In the genomic region with DNA sequence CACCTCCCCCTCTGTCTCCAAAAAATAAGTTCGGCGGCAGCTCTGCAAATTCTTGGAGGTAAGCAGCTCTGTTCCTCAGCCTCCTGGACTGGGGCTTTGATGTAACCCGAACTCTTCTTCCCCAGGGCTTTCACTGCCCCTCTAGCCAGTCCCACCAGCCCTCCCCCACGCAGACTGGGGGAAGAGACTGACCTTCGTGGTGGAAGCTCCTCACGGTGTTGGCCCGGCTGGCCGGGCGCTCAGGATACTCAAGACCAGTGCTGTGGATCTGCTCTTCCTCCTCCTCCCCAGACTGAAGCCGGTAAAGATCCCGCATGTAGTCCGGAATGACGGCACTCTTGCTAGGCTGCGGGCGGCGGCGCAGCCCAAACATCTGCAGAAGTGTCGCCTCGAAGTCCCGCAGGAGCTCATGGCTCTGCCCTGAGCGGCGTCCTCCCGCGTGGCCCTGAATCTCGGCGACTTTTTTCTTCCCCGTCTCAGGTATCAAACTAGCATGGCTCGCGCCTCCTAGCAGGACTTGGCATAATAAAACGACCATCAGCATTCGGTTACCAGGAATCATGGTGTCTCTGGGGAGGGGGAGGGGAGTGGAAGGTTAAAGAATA, we compare ENCODE assay signal across 11 cellular contexts. TPM values are rescaled to one million over a fixed set of nuclear protein-coding genes. Genes with fewer than 3 reads are reported as not detected.
DNase-seq lines count a peak whose midpoint lies in the region; ATAC-seq and TF ChIP-seq lines count a peak whose summit lies in the region.
"Had no signal": no experiment of that assay in that cellular context is flagged by ENCODE, and none has a peak within 500 bp of the region (broad histone marks: within the 10 kb centered on the region; RNA-seq: fewer than 3 reads in every experiment).

No MANE protein-coding gene starts in this region.

- no peaks in the 10 kb centered on the region for H3K79me2 ChIP-seq in smooth muscle cell (ENCODE audit: low read depth)

- peaks cover 2% of the 10 kb centered on the region for H3K36me3 Mint-ChIP-seq in chondrocyte (ENCODE audit: low read depth)

- no peaks in the 10 kb centered on the region for H3F3A ChIP-seq in smooth muscle cell (ENCODE audit: low read depth)

- H3K4me3 ChIP-seq in HUES48 (ENCODE audit: low read depth, low read length) (peak overlapping the region; percentile 88), left lung (peak overlapping the region; percentile 29 to 52), smooth muscle cell (peak overlapping the region; percentile 76)

- H3K27me3 Mint-ChIP-seq in chondrocyte (ENCODE audit: low read depth), result peaks cover 10% of the 10 kb centered on the region

- H3K4me3 Mint-ChIP-seq in chondrocyte (ENCODE audit: unreplicated experiment), result peak overlapping the region; percentile 84

- peaks cover 42% of the 10 kb centered on the region for H3K4me1 ChIP-seq in HUES48 (ENCODE audit: control insufficient read depth, insufficient read depth, low read length)
- peaks cover 4 to 30% of the 10 kb centered on the region in 2 donors for H3K4me1 ChIP-seq in left lung
- peaks cover 22% of the 10 kb centered on the region for H3K4me1 ChIP-seq in smooth muscle cell (ENCODE audit: low read depth)

- no peaks in the 10 kb centered on the region for H3K9me3 Mint-ChIP-seq in chondrocyte (ENCODE audit: low read depth)
- H3K9me3 Mint-ChIP-seq: T-helper 1 cell treated with Interleukin-12 subunit alpha and Interleukin-12 subunit beta and Interleukin-4 antibody, amounts not matched to agents 30 μg/mL and 1 μg/mL, for 36 hours had no signal

- DNase-seq in chondrocyte (ENCODE audit: low spot score) (no peak), left lung (peak in 1 of 2 donors; percentile 70), smooth muscle cell (lab: John Stamatoyannopoulos, UW; ENCODE audit: unreplicated experiment) (no peak), cerebellum (ENCODE audit: low spot score) (no peak), 8988T (no peak), NCI-H2081 (lab: John Stamatoyannopoulos, UW) (no peak), NCI-H524 treated with DMSO at 0.1 percent for 48 hours (lab: John Stamatoyannopoulos, UW) (no peak)
- DNase-seq: HCEC 1CT, NCI-H2227 treated with DMSO at 0.1 percent for 48 hours had no signal

- TF ChIP-seq CTCF in chondrocyte (IDR thresholded peaks at IDR 0.05) (no peak), left lung (IDR thresholded peaks at IDR 0.05) (no peak), smooth muscle cell (IDR thresholded peaks at IDR 0.05; ENCODE audit: borderline replicate concordance, insufficient read depth, poor library complexity, severe bottlenecking) (no peak)

- peaks cover 79% of the 10 kb centered on the region for H3K27me3 ChIP-seq in HUES48 (ENCODE audit: control insufficient read depth, insufficient read depth, low read length)
- H3K27me3 ChIP-seq in left lung, result peaks cover 7 to 78% of the 10 kb centered on the region in 2 donors
- no peaks in the 10 kb centered on the region for H3K27me3 ChIP-seq in smooth muscle cell (ENCODE audit: low read depth)

- H4K20me1 ChIP-seq in smooth muscle cell (ENCODE audit: low read depth), result peaks cover 18% of the 10 kb centered on the region

- H3K36me3 ChIP-seq in HUES48 (ENCODE audit: control insufficient read depth, insufficient read depth, low read length) (peaks cover 25% of the 10 kb centered on the region), left lung (no peaks in the 10 kb centered on the region), smooth muscle cell (ENCODE audit: low read depth) (no peaks in the 10 kb centered on the region)

- peak overlapping the region; percentile 89 for H3K4me2 ChIP-seq in smooth muscle cell

- H2AFZ ChIP-seq in smooth muscle cell (ENCODE audit: low read depth), result peak overlapping the region; percentile 42

- H3K27ac Mint-ChIP-seq in chondrocyte (ENCODE audit: unreplicated experiment), result no peak overlapping the region
- H3K27ac Mint-ChIP-seq: T-helper 1 cell treated with Interleukin-12 subunit alpha and Interleukin-12 subunit beta and Interleukin-4 antibody, amounts not matched to agents 30 μg/mL and 1 μg/mL, for 36 hours had no signal

- H3K27ac ChIP-seq in HUES48 (ENCODE audit: low read depth, low read length) (no peak overlapping the region), left lung (no peak overlapping the region), smooth muscle cell (ENCODE audit: low read depth) (no peak overlapping the region)

- intact Hi-C loops in left lung (cut with DNase I), result no loop called here

- WGBS in smooth muscle cell (ENCODE audit: low lambda C conversion rate), result 5% methylated on average over 30 of the region's 31 CpGs

- peaks cover 61% of the 10 kb centered on the region for H3K4me1 Mint-ChIP-seq in chondrocyte (ENCODE audit: low read depth)

- no peak overlapping the region for H3K9ac ChIP-seq in HUES48 (ENCODE audit: low read depth, low read length)
- H3K9ac ChIP-seq in smooth muscle cell (ENCODE audit: low read depth), result no peak overlapping the region

- H3K9me3 ChIP-seq in HUES48 (ENCODE audit: control insufficient read depth, insufficient read depth, low read length), result no peaks in the 10 kb centered on the region
- H3K9me3 ChIP-seq in left lung, result no peaks in the 10 kb centered on the region
- no peaks in the 10 kb centered on the region for H3K9me3 ChIP-seq in smooth muscle cell (replicated peaks; ENCODE audit: low read depth)

- no peak for ATAC-seq in left lung

RNA-seq across cellular contexts. Expression of a gene that starts 4.9 kb away (rescaled TPM):
- 2.9 to 9.0 TPM (median 3.4 TPM) in 3 replicates for total RNA-seq in chondrocyte
- 10 to 100 TPM; 14.0 to 39.3 TPM for total RNA-seq in left lung
- 30.5 and 33.0 TPM in 2 replicates for total RNA-seq in smooth muscle cell
- 32.4 and 38.2 TPM in 2 replicates for polyA plus RNA-seq in smooth muscle cell
- 1.9 TPM for total RNA-seq in cerebellum
